In the genomic region with DNA sequence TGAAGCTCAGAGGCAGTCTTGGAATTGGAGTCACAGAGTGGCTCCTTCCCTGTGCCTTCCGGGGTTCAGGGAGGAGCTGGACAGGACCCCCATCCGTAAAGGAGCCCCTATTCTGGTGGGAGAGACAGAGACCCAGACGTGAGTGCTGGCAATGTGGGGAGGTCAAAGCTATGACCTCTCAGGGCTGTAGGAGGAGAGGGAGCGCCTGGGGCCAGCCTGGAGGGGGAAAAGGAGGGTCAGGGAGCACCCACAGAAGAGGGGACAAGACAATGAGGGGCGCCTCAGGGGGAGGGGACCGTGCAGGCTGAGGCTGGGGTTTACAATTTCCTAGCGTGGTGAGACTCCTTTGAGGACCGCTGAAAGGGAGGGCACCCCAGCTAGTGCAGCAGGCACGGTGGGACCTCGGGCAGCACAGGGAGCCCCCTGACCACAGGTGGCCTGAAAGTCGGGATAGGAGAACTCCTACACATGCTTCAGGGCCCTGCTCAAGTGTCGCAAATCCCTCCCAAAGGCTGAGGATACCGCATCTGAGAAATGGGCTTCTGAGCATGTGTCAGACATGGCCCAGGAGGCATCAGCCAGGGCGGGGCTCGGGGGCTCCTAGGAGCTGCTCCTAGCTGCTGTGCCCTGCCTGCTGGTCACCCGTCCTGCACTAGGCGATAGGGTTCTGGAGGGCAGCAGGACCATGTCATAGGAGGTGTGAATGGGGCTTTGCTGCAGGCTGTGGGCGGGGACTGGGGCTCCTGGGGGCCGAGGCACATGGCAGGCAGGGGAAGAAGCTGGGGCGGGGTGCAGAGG, we compare ENCODE assay signal across 2 cellular contexts.
TF ChIP-seq lines count a peak whose summit lies in the region.

No MANE protein-coding gene starts in this region.

TF ChIP-seq in SK-N-SH treated with all-trans-retinoic acid at 6 μM for 48 hours, 23 proteins besides CTCF, POLR2A, EP300 and RAD21 (continued from another document):
- TF ChIP-seq ZNF70 (CRISPR knock-in tag; IDR thresholded peaks at IDR 0.05) (no peak), TCF4 (CRISPR knock-in tag; IDR thresholded peaks at IDR 0.05; ENCODE audit: borderline replicate concordance) (no peak)
- TF ChIP-seq, protein P1, sequence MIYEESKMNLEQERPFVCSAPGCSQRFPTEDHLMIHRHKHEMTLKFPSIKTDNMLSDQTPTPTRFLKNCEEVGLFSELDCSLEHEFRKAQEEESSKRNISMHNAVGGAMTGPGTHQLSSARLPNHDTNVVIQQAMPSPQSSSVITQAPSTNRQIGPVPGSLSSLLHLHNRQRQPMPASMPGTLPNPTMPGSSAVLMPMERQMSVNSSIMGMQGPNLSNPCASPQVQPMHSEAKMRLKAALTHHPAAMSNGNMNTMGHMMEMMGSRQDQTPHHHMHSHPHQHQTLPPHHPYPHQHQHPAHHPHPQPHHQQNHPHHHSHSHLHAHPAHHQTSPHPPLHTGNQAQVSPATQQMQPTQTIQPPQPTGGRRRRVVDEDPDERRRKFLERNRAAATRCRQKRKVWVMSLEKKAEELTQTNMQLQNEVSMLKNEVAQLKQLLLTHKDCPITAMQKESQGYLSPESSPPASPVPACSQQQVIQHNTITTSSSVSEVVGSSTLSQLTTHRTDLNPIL (CRISPR knock-in tag; IDR thresholded peaks at IDR 0.05; ENCODE audit: low read depth) = no peak
- TF ChIP-seq, protein P2, sequence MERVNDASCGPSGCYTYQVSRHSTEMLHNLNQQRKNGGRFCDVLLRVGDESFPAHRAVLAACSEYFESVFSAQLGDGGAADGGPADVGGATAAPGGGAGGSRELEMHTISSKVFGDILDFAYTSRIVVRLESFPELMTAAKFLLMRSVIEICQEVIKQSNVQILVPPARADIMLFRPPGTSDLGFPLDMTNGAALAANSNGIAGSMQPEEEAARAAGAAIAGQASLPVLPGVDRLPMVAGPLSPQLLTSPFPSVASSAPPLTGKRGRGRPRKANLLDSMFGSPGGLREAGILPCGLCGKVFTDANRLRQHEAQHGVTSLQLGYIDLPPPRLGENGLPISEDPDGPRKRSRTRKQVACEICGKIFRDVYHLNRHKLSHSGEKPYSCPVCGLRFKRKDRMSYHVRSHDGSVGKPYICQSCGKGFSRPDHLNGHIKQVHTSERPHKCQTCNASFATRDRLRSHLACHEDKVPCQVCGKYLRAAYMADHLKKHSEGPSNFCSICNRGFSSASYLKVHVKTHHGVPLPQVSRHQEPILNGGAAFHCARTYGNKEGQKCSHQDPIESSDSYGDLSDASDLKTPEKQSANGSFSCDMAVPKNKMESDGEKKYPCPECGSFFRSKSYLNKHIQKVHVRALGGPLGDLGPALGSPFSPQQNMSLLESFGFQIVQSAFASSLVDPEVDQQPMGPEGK (CRISPR knock-in tag; IDR thresholded peaks at IDR 0.05; ENCODE audit: borderline replicate concordance) = no peak

TF ChIP-seq in SK-N-SH, 30 proteins besides CTCF, POLR2A, EP300 and RAD21 (continued from another document):
- no peak for TF ChIP-seq JUND (IDR thresholded peaks at IDR 0.05)
- TF ChIP-seq, protein P3, sequence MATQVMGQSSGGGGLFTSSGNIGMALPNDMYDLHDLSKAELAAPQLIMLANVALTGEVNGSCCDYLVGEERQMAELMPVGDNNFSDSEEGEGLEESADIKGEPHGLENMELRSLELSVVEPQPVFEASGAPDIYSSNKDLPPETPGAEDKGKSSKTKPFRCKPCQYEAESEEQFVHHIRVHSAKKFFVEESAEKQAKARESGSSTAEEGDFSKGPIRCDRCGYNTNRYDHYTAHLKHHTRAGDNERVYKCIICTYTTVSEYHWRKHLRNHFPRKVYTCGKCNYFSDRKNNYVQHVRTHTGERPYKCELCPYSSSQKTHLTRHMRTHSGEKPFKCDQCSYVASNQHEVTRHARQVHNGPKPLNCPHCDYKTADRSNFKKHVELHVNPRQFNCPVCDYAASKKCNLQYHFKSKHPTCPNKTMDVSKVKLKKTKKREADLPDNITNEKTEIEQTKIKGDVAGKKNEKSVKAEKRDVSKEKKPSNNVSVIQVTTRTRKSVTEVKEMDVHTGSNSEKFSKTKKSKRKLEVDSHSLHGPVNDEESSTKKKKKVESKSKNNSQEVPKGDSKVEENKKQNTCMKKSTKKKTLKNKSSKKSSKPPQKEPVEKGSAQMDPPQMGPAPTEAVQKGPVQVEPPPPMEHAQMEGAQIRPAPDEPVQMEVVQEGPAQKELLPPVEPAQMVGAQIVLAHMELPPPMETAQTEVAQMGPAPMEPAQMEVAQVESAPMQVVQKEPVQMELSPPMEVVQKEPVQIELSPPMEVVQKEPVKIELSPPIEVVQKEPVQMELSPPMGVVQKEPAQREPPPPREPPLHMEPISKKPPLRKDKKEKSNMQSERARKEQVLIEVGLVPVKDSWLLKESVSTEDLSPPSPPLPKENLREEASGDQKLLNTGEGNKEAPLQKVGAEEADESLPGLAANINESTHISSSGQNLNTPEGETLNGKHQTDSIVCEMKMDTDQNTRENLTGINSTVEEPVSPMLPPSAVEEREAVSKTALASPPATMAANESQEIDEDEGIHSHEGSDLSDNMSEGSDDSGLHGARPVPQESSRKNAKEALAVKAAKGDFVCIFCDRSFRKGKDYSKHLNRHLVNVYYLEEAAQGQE (IDR thresholded peaks at IDR 0.05; ENCODE audit: low read depth, low read length) = no peak
- no peak for TF ChIP-seq SMC3 (IDR thresholded peaks at IDR 0.05; ENCODE audit: low read depth, low read length)
- TF ChIP-seq, protein P4, sequence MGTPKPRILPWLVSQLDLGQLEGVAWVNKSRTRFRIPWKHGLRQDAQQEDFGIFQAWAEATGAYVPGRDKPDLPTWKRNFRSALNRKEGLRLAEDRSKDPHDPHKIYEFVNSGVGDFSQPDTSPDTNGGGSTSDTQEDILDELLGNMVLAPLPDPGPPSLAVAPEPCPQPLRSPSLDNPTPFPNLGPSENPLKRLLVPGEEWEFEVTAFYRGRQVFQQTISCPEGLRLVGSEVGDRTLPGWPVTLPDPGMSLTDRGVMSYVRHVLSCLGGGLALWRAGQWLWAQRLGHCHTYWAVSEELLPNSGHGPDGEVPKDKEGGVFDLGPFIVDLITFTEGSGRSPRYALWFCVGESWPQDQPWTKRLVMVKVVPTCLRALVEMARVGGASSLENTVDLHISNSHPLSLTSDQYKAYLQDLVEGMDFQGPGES (IDR thresholded peaks at IDR 0.05; ENCODE audit: low read depth, low read length) = no peak
- no peak for TF ChIP-seq FOXM1 (IDR thresholded peaks at IDR 0.05; ENCODE audit: low read depth)
- TF ChIP-seq NFIC (IDR thresholded peaks at IDR 0.05; ENCODE audit: borderline replicate concordance) = no peak
- TF ChIP-seq, protein P5, sequence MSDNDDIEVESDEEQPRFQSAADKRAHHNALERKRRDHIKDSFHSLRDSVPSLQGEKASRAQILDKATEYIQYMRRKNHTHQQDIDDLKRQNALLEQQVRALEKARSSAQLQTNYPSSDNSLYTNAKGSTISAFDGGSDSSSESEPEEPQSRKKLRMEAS (IDR thresholded peaks at IDR 0.05; ENCODE audit: low read depth) = no peak
- TF ChIP-seq FOSL2 (IDR thresholded peaks at IDR 0.05; ENCODE audit: borderline replicate concordance, low read depth) = no peak
